22 cellular contexts compared by ENCODE assay signal in the genomic region with DNA sequence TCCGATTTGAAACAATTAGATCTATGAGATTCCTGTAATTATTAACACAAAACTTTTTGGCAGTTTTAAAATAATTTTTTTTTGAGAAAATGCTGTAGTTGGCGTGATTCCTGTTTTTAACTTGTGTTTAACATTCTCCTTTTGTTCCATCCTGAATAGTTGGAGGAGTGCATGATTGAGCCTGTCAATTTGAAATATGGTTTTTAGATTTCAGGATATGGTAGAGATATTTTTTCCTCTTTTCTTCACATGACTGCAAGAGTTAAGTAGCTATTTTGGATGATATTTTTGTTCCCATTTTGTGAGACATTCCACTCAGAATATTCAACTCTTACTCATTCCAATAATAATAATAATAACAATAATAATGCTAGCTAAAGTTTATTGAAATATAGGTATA.
"Had no signal": no experiment of that assay in that cellular context is flagged by ENCODE, and none has a peak within 500 bp of the region (broad histone marks: within the 10 kb centered on the region; RNA-seq: fewer than 3 reads in every experiment).

No MANE protein-coding gene starts in this region.

- FAIRE-seq: endothelial cell of umbilical vein, frontal cortex, keratinocyte had no signal

- H3K27ac Mint-ChIP-seq: mesothelial cell of epicardium had no signal

- DNase-seq: dermis blood vessel endothelial cell; dorsolateral prefrontal cortex; effector CD4-positive, alpha-beta T cell; effector memory CD4-positive, alpha-beta T cell; foreskin keratinocyte; head of caudate nucleus; heart right ventricle; hippocampal formation; left cardiac atrium; left lung; left ventricle myocardium superior; lower lobe of right lung; mesenchymal stem cell; mucosa of descending colon; naive B cell had no signal

- H3K4me1 ChIP-seq: esophagus muscularis mucosa, gastroesophageal sphincter, heart right ventricle, left lung, lower lobe of right lung had no signal

- H3K36me3 Mint-ChIP-seq: mesothelial cell of epicardium, naive B cell had no signal

- H3K4me3 Mint-ChIP-seq: mesothelial cell of epicardium, naive B cell had no signal

- H3K9me3 Mint-ChIP-seq: naive B cell had no signal

- H3K9me3 ChIP-seq: esophagus muscularis mucosa, gastroesophageal sphincter, left lung, lower lobe of right lung, mucosa of descending colon had no signal

- ATAC-seq: foreskin keratinocyte, gastroesophageal sphincter, heart right ventricle, left cardiac atrium, left lung, left ventricle myocardium superior, lower lobe of right lung, mucosa of descending colon had no signal

- H3K27me3 ChIP-seq: dorsolateral prefrontal cortex, esophagus muscularis mucosa, foreskin keratinocyte, gastroesophageal sphincter, heart right ventricle, left lung had no signal

- H3K4me3 ChIP-seq: coronary artery, dorsolateral prefrontal cortex, esophagus muscularis mucosa, gastroesophageal sphincter, heart right ventricle, left lung, lower lobe of right lung, mucosa of descending colon had no signal

- H3K36me3 ChIP-seq: esophagus muscularis mucosa, gastroesophageal sphincter, heart right ventricle, left lung, lower lobe of right lung had no signal

- H3K27ac ChIP-seq: coronary artery, dorsolateral prefrontal cortex, esophagus muscularis mucosa, foreskin keratinocyte, gastroesophageal sphincter, heart right ventricle, left lung, lower lobe of right lung had no signal

- H3K27me3 Mint-ChIP-seq: naive B cell had no signal
